ENCODE assay signal across 1 cellular context in the genomic region with DNA sequence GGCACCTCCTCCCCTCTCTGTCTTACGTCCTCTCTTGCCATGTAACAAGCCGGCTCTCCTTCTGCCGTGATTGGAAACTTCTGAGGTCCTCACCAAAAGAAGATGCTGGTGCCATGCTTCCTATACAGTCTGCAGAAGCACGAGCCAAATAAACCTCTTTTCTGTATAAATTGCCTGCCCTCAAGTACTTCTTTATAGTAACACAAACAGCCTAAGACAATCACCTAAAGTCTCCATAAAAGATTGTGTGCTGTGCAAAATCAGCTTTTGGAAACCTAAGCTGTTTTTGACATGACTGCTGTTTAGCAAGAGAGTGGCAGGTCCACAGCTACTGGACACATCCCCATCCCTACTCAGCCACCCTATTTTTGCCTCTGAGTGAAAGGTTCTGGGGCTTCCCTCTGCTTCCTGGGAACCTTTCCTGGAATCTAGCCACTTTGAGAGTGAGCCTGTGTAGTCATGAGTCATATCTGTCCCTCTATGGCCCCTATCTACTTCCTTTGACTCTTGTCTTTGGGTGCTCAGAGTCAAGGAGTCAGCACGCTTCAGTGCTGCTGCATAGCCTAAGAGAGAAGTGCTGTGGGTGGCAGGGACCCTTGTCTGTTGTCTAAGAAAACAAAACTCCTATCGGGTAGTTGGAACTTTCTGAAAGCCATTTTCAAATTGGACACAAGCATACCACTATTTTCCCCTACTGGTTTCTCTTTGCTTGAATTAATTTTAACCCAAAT.
TF ChIP-seq lines count a peak whose summit lies in the region.

No MANE protein-coding gene starts in this region.

TF ChIP-seq in HEK293, 187 proteins besides CTCF, POLR2A, EP300 and RAD21 (continued from another document):
- peak; percentile 16; the same call in 1 of the 2 replicates for TF ChIP-seq PRDM10 (tag by site-specific recombination; IDR thresholded peaks at IDR 0.05)
- TF ChIP-seq OSR2 (tag by site-specific recombination; IDR thresholded peaks at IDR 0.05) = peak; percentile 35; the same call in 1 of the 2 replicates
- no peak for TF ChIP-seq ZFP41 (tag by site-specific recombination; IDR thresholded peaks at IDR 0.05; ENCODE audit: borderline replicate concordance)
- TF ChIP-seq ZNF223 (tag by site-specific recombination; IDR thresholded peaks at IDR 0.05) = no peak
- TF ChIP-seq ZNF449 (tag by site-specific recombination; IDR thresholded peaks at IDR 0.05) = no peak
- peak; percentile 47; the same call in 1 of the 2 replicates for TF ChIP-seq ZNF366 (tag by site-specific recombination; conservative IDR thresholded peaks at IDR 0.05)
- no peak for TF ChIP-seq ZBTB49 (tag by site-specific recombination; IDR thresholded peaks at IDR 0.05; ENCODE audit: low read depth)
- TF ChIP-seq ZNF488 (tag by site-specific recombination; IDR thresholded peaks at IDR 0.05) = no peak
